17 cellular contexts compared by ENCODE assay signal in the genomic region with DNA sequence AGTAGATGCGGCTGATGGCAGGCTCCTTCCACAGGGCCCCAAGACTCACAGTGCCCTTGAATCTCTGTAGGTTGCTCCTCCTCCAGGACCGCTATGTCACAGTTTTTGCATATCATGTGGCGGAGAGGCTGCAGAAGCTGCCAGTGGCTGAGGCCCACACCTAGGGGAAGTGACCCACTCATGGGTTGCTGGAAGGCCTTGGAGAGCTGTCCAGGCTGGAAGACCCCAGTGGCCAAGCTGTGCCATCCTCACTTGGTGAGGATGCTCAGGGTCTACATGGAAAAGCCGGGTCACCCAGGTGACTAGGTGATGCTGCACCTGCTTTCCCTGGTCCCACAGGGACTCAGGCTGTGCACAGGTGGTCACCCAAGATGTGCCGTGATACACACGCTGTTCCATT.
DNase-seq lines count a peak whose midpoint lies in the region; ATAC-seq, FAIRE-seq and TF ChIP-seq lines count a peak whose summit lies in the region.
"Had no signal": no experiment of that assay in that cellular context is flagged by ENCODE, and none has a peak within 500 bp of the region (broad histone marks: within the 10 kb centered on the region; RNA-seq: fewer than 3 reads in every experiment).

No MANE protein-coding gene starts in this region.

- H3K79me2 ChIP-seq in Karpas-422 (ENCODE audit: low read length), result no peaks in the 10 kb centered on the region

- no peak overlapping the region for H3K9ac ChIP-seq in Karpas-422 (ENCODE audit: low read length)

- no peaks in the 10 kb centered on the region for H3K9me2 ChIP-seq in Karpas-422 (replicated peaks; ENCODE audit: insufficient read depth, low read length)

- H3K4me2 ChIP-seq in Karpas-422 (ENCODE audit: low read depth, low read length, poor library complexity, severe bottlenecking), result no peak overlapping the region
- H3K4me2 ChIP-seq: GM23338 had no signal

- H3K4me1 ChIP-seq in left ventricle myocardium inferior (no peaks in the 10 kb centered on the region), Karpas-422 (ENCODE audit: low read length) (peaks cover 9% of the 10 kb centered on the region), psoas muscle (peaks cover 4% of the 10 kb centered on the region), small intestine (ENCODE audit: control insufficient read depth in 2 of 2, insufficient read depth in 1 of 2, low read depth in 1 of 2, low read length in 1 of 2) (no peaks in the 10 kb centered on the region)

- no peak overlapping the region for H3K4me3 ChIP-seq in left ventricle myocardium inferior
- no peak overlapping the region for H3K4me3 ChIP-seq in Karpas-422 (ENCODE audit: low read length)
- H3K4me3 ChIP-seq in psoas muscle, result no peak overlapping the region
- H3K4me3 ChIP-seq in small intestine (ENCODE audit: low read depth in 1 of 2, low read length in 2 of 2), result no peak overlapping the region
- H3K4me3 ChIP-seq: GM23338 had no signal

- H2AFZ ChIP-seq in Karpas-422 (ENCODE audit: low read length), result no peak overlapping the region
- H2AFZ ChIP-seq: GM23338 had no signal

- peaks cover 16% of the 10 kb centered on the region for H3K27me3 ChIP-seq in left ventricle myocardium inferior (ENCODE audit: low read depth)
- H3K27me3 ChIP-seq in Karpas-422 (ENCODE audit: low read length), result no peaks in the 10 kb centered on the region
- no peaks in the 10 kb centered on the region for H3K27me3 ChIP-seq in psoas muscle (ENCODE audit: insufficient read depth in 3 of 3, low read length in 2 of 3)
- no peaks in the 10 kb centered on the region for H3K27me3 ChIP-seq in small intestine (ENCODE audit: control insufficient read depth in 2 of 2, insufficient read depth in 2 of 2, low read length in 2 of 2)

- peak; percentile 12 for DNase-seq in Right ventricle myocardium superior
- no peak for DNase-seq in left ventricle myocardium inferior
- peak; percentile 43 for DNase-seq in Karpas-422
- DNase-seq in posterior vena cava (ENCODE audit: low spot score), result peak; percentile 22
- no peak for DNase-seq in urothelium cell line (ENCODE audit: low spot score)
- DNase-seq in psoas muscle, result no peak
- DNase-seq in small intestine, result no peak
- DNase-seq: 8988T; CD8-positive, alpha-beta T cell; COR-L47; DMS153; EL; H9 had no signal

- H4K20me1 ChIP-seq in Karpas-422 (ENCODE audit: insufficient read depth, low read depth, low read length), result no peaks in the 10 kb centered on the region

- peak; percentile 91 for FAIRE-seq in urothelium cell line (lab: Jason Lieb, UNC)
- FAIRE-seq in small intestine (lab: Jason Lieb, UNC), result no peak
- FAIRE-seq: D721Med, G401.6, GM12891 had no signal

- WGBS in psoas muscle, 3 donors, result 79 to 80% (median 80%) methylated on average over 6 of the region's 6 CpGs
- 74 to 79% (median 76%) methylated on average over 6 of the region's 6 CpGs for WGBS in small intestine, 3 donors

- ATAC-seq in Right ventricle myocardium superior (ENCODE audit: poor library complexity) (no peak), psoas muscle (no peak)
- ATAC-seq: CD8-positive, alpha-beta T cell; GM23338 had no signal

- H3K36me3 ChIP-seq in left ventricle myocardium inferior (no peaks in the 10 kb centered on the region), Karpas-422 (ENCODE audit: insufficient read depth, low read length) (no peaks in the 10 kb centered on the region), psoas muscle (ENCODE audit: insufficient read depth in 1 of 2, low read depth in 1 of 2) (no peaks in the 10 kb centered on the region), small intestine (ENCODE audit: control insufficient read depth in 2 of 2, insufficient read depth in 2 of 2, low read length in 2 of 2) (no peaks in the 10 kb centered on the region)

- H3K9me3 ChIP-seq in left ventricle myocardium inferior (replicated peaks) (no peaks in the 10 kb centered on the region), Karpas-422 (ENCODE audit: low read length) (no peaks in the 10 kb centered on the region), psoas muscle (no peaks in the 10 kb centered on the region), small intestine (ENCODE audit: control insufficient read depth, low read depth) (no peaks in the 10 kb centered on the region)

- TF ChIP-seq CTCF in left ventricle myocardium inferior (IDR thresholded peaks at IDR 0.05; ENCODE audit: borderline replicate concordance), result no peak
- TF ChIP-seq CTCF in psoas muscle (IDR thresholded peaks at IDR 0.05), result no peak

- no peak overlapping the region for H3K27ac ChIP-seq in left ventricle myocardium inferior (replicated peaks)
- no peak overlapping the region for H3K27ac ChIP-seq in Karpas-422 (ENCODE audit: low read length)
- H3K27ac ChIP-seq in psoas muscle, result no peak overlapping the region
- no peak overlapping the region for H3K27ac ChIP-seq in small intestine (ENCODE audit: low read depth in 1 of 2, low read length in 1 of 2)

- intact Hi-C loops in Right ventricle myocardium superior (cut with DNase I) (no loop called here), left ventricle myocardium inferior (cut with micrococcal nuclease) (no loop called here), posterior vena cava (cut with DNase I) (no loop called here), psoas muscle (cut with DNase I) (no loop called here)

Comparison
In these comparisons a context has a peak if more than half of its experiments do, and no peak if none do; other contexts are left out.
1. DNase-seq: peak in Right ventricle myocardium superior (single experiment), Karpas-422 (single experiment) and posterior vena cava (single experiment); none in left ventricle myocardium inferior (single experiment), urothelium cell line (single experiment), psoas muscle (0 of 2) and small intestine (single experiment).